In genomic region chr22:44099696-44100095, GRCh38 we compare ENCODE assay signal across 23 cellular contexts.
"Had no signal": no experiment of that assay in that cellular context is flagged by ENCODE, and none has a peak within 500 bp of the region (broad histone marks: within the 10 kb centered on the region; RNA-seq: fewer than 3 reads in every experiment).

No MANE protein-coding gene starts in this region.

- H3K27me3 ChIP-seq: colonic mucosa, foreskin keratinocyte, neutrophil, suprapubic skin, thyroid gland, upper lobe of left lung, uterus had no signal

- H3K27me3 Mint-ChIP-seq: memory B cell; natural killer cell treated with Interleukin-12 subunit alpha and Interleukin-12 subunit beta and Interleukin-15 and Interleukin-18, amount 100 ng/mL, for 72 hours had no signal

- DNase-seq: cerebellar nuclear complex; colonic mucosa; dermis blood vessel endothelial cell; erythroblast; foreskin keratinocyte; head of caudate nucleus; hippocampal formation; kidney glomerular epithelial cell; stimulated activated CD4-positive, alpha-beta T cell treated with anti-CD3 and anti-CD28 coated beads, Interleukin-4, amount 100 ng/mL, for 1 hour; stimulated activated CD8-positive, alpha-beta memory T cell treated with anti-CD3 and anti-CD28 coated beads, Interleukin-4, amount 100 ng/mL, for 48 hours; stimulated activated naive CD8-positive, alpha-beta T cell treated with anti-CD3 and anti-CD28 coated beads, Interleukin-15, Interleukin-2, amounts not matched to agents 100 U/mL and 50 U/mL, for 24 hours; thyroid gland; uterus had no signal

- H3K36me3 Mint-ChIP-seq: natural killer cell treated with Interleukin-12 subunit alpha and Interleukin-12 subunit beta and Interleukin-15 and Interleukin-18, amount 100 ng/mL, for 72 hours had no signal

- H3K9me3 Mint-ChIP-seq: memory B cell; mesothelial cell of epicardium; natural killer cell treated with Interleukin-12 subunit alpha and Interleukin-12 subunit beta and Interleukin-15 and Interleukin-18, amount 100 ng/mL, for 72 hours; stimulated activated effector memory CD8-positive, alpha-beta T cell treated with anti-CD3 and anti-CD28 coated beads, Interleukin-12 subunit alpha, Interleukin-12 subunit beta, amount 100 ng/mL, for 72 hours had no signal

- H3K36me3 ChIP-seq: colonic mucosa, neutrophil, thyroid gland, uterus had no signal

- H3K4me1 Mint-ChIP-seq: memory B cell; mesothelial cell of epicardium; stimulated activated effector memory CD8-positive, alpha-beta T cell treated with anti-CD3 and anti-CD28 coated beads, Interleukin-12 subunit alpha, Interleukin-12 subunit beta, amount 100 ng/mL, for 72 hours had no signal

- H3K4me1 ChIP-seq: colonic mucosa, foreskin keratinocyte, lower lobe of right lung, suprapubic skin, thyroid gland, upper lobe of left lung, uterus had no signal

- H3K4me3 ChIP-seq: colonic mucosa, lower lobe of right lung, suprapubic skin, thyroid gland, upper lobe of left lung, uterus had no signal

- H3K9me3 ChIP-seq: colonic mucosa, lower lobe of right lung, neutrophil, suprapubic skin, thyroid gland, upper lobe of left lung, uterus had no signal

- H3K27ac Mint-ChIP-seq: memory B cell; mesothelial cell of epicardium; natural killer cell treated with Interleukin-12 subunit alpha and Interleukin-12 subunit beta and Interleukin-15 and Interleukin-18, amount 100 ng/mL, for 72 hours; stimulated activated effector memory CD8-positive, alpha-beta T cell treated with anti-CD3 and anti-CD28 coated beads, Interleukin-12 subunit alpha, Interleukin-12 subunit beta, amount 100 ng/mL, for 72 hours had no signal

- ATAC-seq: foreskin keratinocyte; left lobe of liver; lower lobe of right lung; natural killer cell treated with Interleukin-12 subunit alpha and Interleukin-12 subunit beta and Interleukin-15 and Interleukin-18, amount 100 ng/mL, for 72 hours; right cardiac atrium; stimulated activated effector memory CD8-positive, alpha-beta T cell treated with anti-CD3 and anti-CD28 coated beads, Interleukin-12 subunit alpha, Interleukin-12 subunit beta, amount 100 ng/mL, for 72 hours; stimulated activated naive CD8-positive, alpha-beta T cell treated with anti-CD3 and anti-CD28 coated beads, Interleukin-15, Interleukin-2, amounts not matched to agents 100 U/mL and 50 U/mL, for 24 hours had no signal

- H3K4me3 Mint-ChIP-seq: memory B cell; mesothelial cell of epicardium; natural killer cell treated with Interleukin-12 subunit alpha and Interleukin-12 subunit beta and Interleukin-15 and Interleukin-18, amount 100 ng/mL, for 72 hours; stimulated activated effector memory CD8-positive, alpha-beta T cell treated with anti-CD3 and anti-CD28 coated beads, Interleukin-12 subunit alpha, Interleukin-12 subunit beta, amount 100 ng/mL, for 72 hours had no signal

- H3K27ac ChIP-seq: colonic mucosa, foreskin keratinocyte, lower lobe of right lung, suprapubic skin, thyroid gland, upper lobe of left lung, uterus had no signal
